Comparison of ENCODE assay signal across 14 cellular contexts in genomic region chr6:160226118-160226541, GRCh38. TPM values are rescaled to one million over a fixed set of nuclear protein-coding genes. Genes with fewer than 3 reads are reported as not detected.
DNase-seq lines count a peak whose midpoint lies in the region; ATAC-seq and TF ChIP-seq lines count a peak whose summit lies in the region.
"Had no signal": no experiment of that assay in that cellular context is flagged by ENCODE, and none has a peak within 500 bp of the region (broad histone marks: within the 10 kb centered on the region; RNA-seq: fewer than 3 reads in every experiment).

No MANE protein-coding gene starts in this region.

- TF ChIP-seq CTCF in chondrocyte (IDR thresholded peaks at IDR 0.05) (no peak), mucosa of descending colon (IDR thresholded peaks at IDR 0.05) (no peak)

- H3K36me3 ChIP-seq in HAP-1 (replicated peaks), result no peaks in the 10 kb centered on the region
- no peaks in the 10 kb centered on the region for H3K36me3 ChIP-seq in mucosa of descending colon (ENCODE audit: low read depth)
- H3K36me3 ChIP-seq: upper lobe of right lung had no signal

- H3K36me3 Mint-ChIP-seq in chondrocyte (ENCODE audit: low read depth), result no peaks in the 10 kb centered on the region

- H3K9me3 ChIP-seq in HAP-1 (no peaks in the 10 kb centered on the region), mucosa of descending colon (no peaks in the 10 kb centered on the region)
- H3K9me3 ChIP-seq: SK-N-SH, upper lobe of right lung had no signal

- peak overlapping the region; percentile 25 for H3K27ac Mint-ChIP-seq in chondrocyte (ENCODE audit: unreplicated experiment)

- H3K4me1 ChIP-seq in HAP-1 (peaks cover 14% of the 10 kb centered on the region), mucosa of descending colon (ENCODE audit: low read depth) (peaks cover 13% of the 10 kb centered on the region)
- H3K4me1 ChIP-seq: upper lobe of right lung had no signal

- H3K9me3 Mint-ChIP-seq in chondrocyte (ENCODE audit: low read depth), result peaks cover 5% of the 10 kb centered on the region

- in situ Hi-C loops in HAP-1 (cut with MboI; ENCODE audit: low sequenced_read_pairs), result no loop called here

- H3K4me3 ChIP-seq in HAP-1 (no peak overlapping the region), mucosa of descending colon (no peak overlapping the region)
- H3K4me3 ChIP-seq: upper lobe of right lung had no signal

- no peaks in the 10 kb centered on the region for H3K27me3 ChIP-seq in HAP-1 (ENCODE audit: low read depth)
- H3K27me3 ChIP-seq: upper lobe of right lung had no signal

- intact Hi-C loops in mucosa of descending colon (cut with DNase I, micrococcal nuclease), result no loop called here

- peaks cover 30% of the 10 kb centered on the region for H3K4me1 Mint-ChIP-seq in chondrocyte (ENCODE audit: low read depth)

- DNase-seq in activated CD4-positive, alpha-beta T cell treated with anti-CD3 and anti-CD28 coated beads, Interleukin-2, amount 50 U/mL, for 24 hours (ENCODE audit: low read depth in 1 of 2, low spot score in 1 of 2), result peak; percentile 12 to 50
- DNase-seq in activated CD4-positive, alpha-beta T cell treated with anti-CD3 and anti-CD28 coated beads for 1 hour, result no peak
- no peak for DNase-seq in chondrocyte (ENCODE audit: low spot score)
- peak; percentile 29 to 44 for DNase-seq in stimulated activated CD8-positive, alpha-beta memory T cell treated with anti-CD3 and anti-CD28 coated beads, Interleukin-2, amount 100 ng/mL, for 48 hours (ENCODE audit: low read depth in 2 of 2)
- no peak for DNase-seq in HAP-1 (ENCODE audit: low spot score in 2 of 2)
- no peak for DNase-seq in mucosa of descending colon
- DNase-seq: ACHN, EL, NCI-H82, SK-N-SH, upper lobe of right lung had no signal

- no peak overlapping the region for H3K4me3 Mint-ChIP-seq in chondrocyte (ENCODE audit: unreplicated experiment)

- no peaks in the 10 kb centered on the region for H3K27me3 Mint-ChIP-seq in chondrocyte (ENCODE audit: low read depth)

- ATAC-seq in HG03378 (IDR thresholded peaks at IDR 0.05; ENCODE audit: unreplicated experiment), result peak; percentile 50
- ATAC-seq in GM19452 (IDR thresholded peaks at IDR 0.05; ENCODE audit: unreplicated experiment), result no peak
- ATAC-seq in mucosa of descending colon, result no peak
- ATAC-seq: upper lobe of right lung had no signal

RNA-seq across cellular contexts. Expression of gene SLC22A2, which starts 32.5 kb away (rescaled TPM):
- not detected in 3 replicates for total RNA-seq in chondrocyte
- under 1 TPM in 1 of 3 donors, not detected in 2; 0.16 TPM for total RNA-seq in mucosa of descending colon
- total RNA-seq: MCF 10A, upper lobe of right lung had no signal

Comparison
In these comparisons a context has a peak if more than half of its experiments do, and no peak if none do; other contexts are left out.
1. DNase-seq: peak in activated CD4-positive, alpha-beta T cell treated with anti-CD3 and anti-CD28 coated beads, Interleukin-2, amount 50 U/mL, for 24 hours (2 of 2) and stimulated activated CD8-positive, alpha-beta memory T cell treated with anti-CD3 and anti-CD28 coated beads, Interleukin-2, amount 100 ng/mL, for 48 hours (2 of 2); none in activated CD4-positive, alpha-beta T cell treated with anti-CD3 and anti-CD28 coated beads for 1 hour (single experiment), chondrocyte (single experiment), HAP-1 (0 of 2) and mucosa of descending colon (0 of 3).